22 cellular contexts compared by ENCODE assay signal in the genomic region with DNA sequence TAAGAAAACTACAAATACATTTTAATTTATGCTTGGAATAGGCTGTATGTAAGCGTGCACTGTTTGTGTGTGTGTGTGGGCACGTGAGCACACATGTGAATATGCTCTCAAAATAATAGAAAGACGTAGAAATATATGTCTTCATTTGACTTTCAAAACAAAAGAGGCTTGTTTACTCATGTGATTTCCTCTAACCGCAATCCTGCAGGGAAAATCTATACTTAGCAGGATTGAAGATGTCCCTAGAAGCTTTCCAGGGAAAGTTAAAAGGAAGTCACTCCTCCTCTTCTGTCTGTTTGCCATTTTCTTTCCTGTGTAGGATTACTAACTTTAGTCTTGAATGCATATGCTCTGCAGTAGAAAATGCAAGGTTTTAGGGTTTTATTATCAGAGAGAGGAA.
DNase-seq lines count a peak whose midpoint lies in the region; ATAC-seq and TF ChIP-seq lines count a peak whose summit lies in the region.
"Had no signal": no experiment of that assay in that cellular context is flagged by ENCODE, and none has a peak within 500 bp of the region (broad histone marks: within the 10 kb centered on the region; RNA-seq: fewer than 3 reads in every experiment).

No MANE protein-coding gene starts in this region.

- H3K27me3 ChIP-seq in GM23338 (ENCODE audit: insufficient read depth), result no peaks in the 10 kb centered on the region
- H3K27me3 ChIP-seq: MG63, SJSA1 had no signal

- H3K27me3 Mint-ChIP-seq in GM23338 (ENCODE audit: insufficient read depth, low read depth, poor library complexity) (peaks cover 2% of the 10 kb centered on the region), osteocyte (ENCODE audit: unreplicated experiment) (no peaks in the 10 kb centered on the region)
- H3K27me3 Mint-ChIP-seq: CD4-positive, alpha-beta memory T cell had no signal

- H3K36me3 ChIP-seq in GM23338 (ENCODE audit: insufficient read depth), result no peaks in the 10 kb centered on the region
- H3K36me3 ChIP-seq: MG63, SJSA1 had no signal

- H4K20me1 ChIP-seq in GM23338 (replicated peaks; ENCODE audit: insufficient read depth), result no peaks in the 10 kb centered on the region

- TF ChIP-seq CTCF in GM23338 (conservative IDR thresholded peaks at IDR 0.05; ENCODE audit: low read depth in 2 of 2) (no peak), osteocyte (IDR thresholded peaks at IDR 0.05) (no peak)

- no peaks in the 10 kb centered on the region for H3K9me2 ChIP-seq in GM23338 (ENCODE audit: insufficient read depth)

- H3K4me3 ChIP-seq in GM23338, result no peak overlapping the region
- H3K4me3 ChIP-seq: A549, MG63, SJSA1 had no signal

- H3K27ac ChIP-seq in GM23338 (ENCODE audit: low read depth), result no peak overlapping the region
- H3K27ac ChIP-seq: A549, SJSA1 had no signal

- H3K4me1 Mint-ChIP-seq in GM23338 (peaks cover 3% of the 10 kb centered on the region; the same call in 1 of the 3 replicates), osteocyte (ENCODE audit: unreplicated experiment) (peaks cover 14% of the 10 kb centered on the region)
- H3K4me1 Mint-ChIP-seq: CD4-positive, alpha-beta memory T cell had no signal

- ATAC-seq in GM23338, result no peak
- ATAC-seq in HG02973 (IDR thresholded peaks at IDR 0.05; ENCODE audit: unreplicated experiment), result no peak
- ATAC-seq: A549, PC-3, Right ventricle myocardium inferior had no signal

- H3K79me2 ChIP-seq in GM23338 (replicated peaks; ENCODE audit: insufficient read depth), result no peaks in the 10 kb centered on the region

- H3K4me1 ChIP-seq in GM23338 (ENCODE audit: insufficient read depth), result peaks cover 5% of the 10 kb centered on the region; the same call in 1 of the 2 replicates
- H3K4me1 ChIP-seq: A549, SJSA1 had no signal

- H2AFZ ChIP-seq in GM23338, result peak overlapping the region; percentile 72

- in situ Hi-C loops in SK-MEL-5 (cut with HindIII; ENCODE audit: low pct_unique_long_range_greater_than_20kb, low sequenced_read_pairs), result no loop called here

- DNase-seq in GM23338 (ENCODE audit: low spot score) (no peak), SK-MEL-5 (ENCODE audit: low read depth, low spot score) (peak; percentile 79), foreskin melanocyte (peak; percentile 74), osteocyte (ENCODE audit: extremely low spot score, unreplicated experiment) (no peak), COLO668 (lab: John Stamatoyannopoulos, UW; ENCODE audit: unreplicated experiment) (no peak), DMS53 (lab: John Stamatoyannopoulos, UW) (no peak)
- DNase-seq: C1 segment of cervical spinal cord; CD4-positive, alpha-beta memory T cell; DMS 273 treated with DMSO at 0.1 percent for 48 hours; DMS79 treated with DMSO at 0.1 percent for 48 hours; GF-D8; H7; KBM-7; MG63; NCI-H2029; NCI-H748 treated with DMSO at 0.1 percent for 48 hours; PC-3; T-helper 1 cell had no signal

- H3K9me3 Mint-ChIP-seq in GM23338 (no peaks in the 10 kb centered on the region), osteocyte (ENCODE audit: unreplicated experiment) (no peaks in the 10 kb centered on the region)

- H3K27ac Mint-ChIP-seq in GM23338, result no peak overlapping the region
- peak overlapping the region; percentile 62 for H3K27ac Mint-ChIP-seq in osteocyte (ENCODE audit: unreplicated experiment)
- H3K27ac Mint-ChIP-seq: CD4-positive, alpha-beta memory T cell had no signal

- H3K36me3 Mint-ChIP-seq in GM23338 (ENCODE audit: low read depth), result no peaks in the 10 kb centered on the region
- H3K36me3 Mint-ChIP-seq in osteocyte (ENCODE audit: unreplicated experiment), result no peaks in the 10 kb centered on the region
- H3K36me3 Mint-ChIP-seq: CD4-positive, alpha-beta memory T cell had no signal

- H3F3A ChIP-seq in GM23338 (replicated peaks; ENCODE audit: low read depth), result no peaks in the 10 kb centered on the region

- H3K4me3 Mint-ChIP-seq in GM23338 (no peak overlapping the region), osteocyte (ENCODE audit: unreplicated experiment) (no peak overlapping the region)
- H3K4me3 Mint-ChIP-seq: CD4-positive, alpha-beta memory T cell had no signal

- H3K4me2 ChIP-seq in GM23338, result no peak overlapping the region

TF ChIP-seq in GM23338, 12 proteins besides CTCF, POLR2A, EP300 and RAD21 (continues in another document):
- no peak for TF ChIP-seq ZNF331 (CRISPR knock-in tag; IDR thresholded peaks at IDR 0.05; ENCODE audit: low read depth)
- no peak for TF ChIP-seq POLR2AphosphoS5 (IDR thresholded peaks at IDR 0.05; ENCODE audit: low read depth)
- TF ChIP-seq STAT1 (IDR thresholded peaks at IDR 0.05; ENCODE audit: unreplicated experiment), result no peak
- TF ChIP-seq, protein P1, sequence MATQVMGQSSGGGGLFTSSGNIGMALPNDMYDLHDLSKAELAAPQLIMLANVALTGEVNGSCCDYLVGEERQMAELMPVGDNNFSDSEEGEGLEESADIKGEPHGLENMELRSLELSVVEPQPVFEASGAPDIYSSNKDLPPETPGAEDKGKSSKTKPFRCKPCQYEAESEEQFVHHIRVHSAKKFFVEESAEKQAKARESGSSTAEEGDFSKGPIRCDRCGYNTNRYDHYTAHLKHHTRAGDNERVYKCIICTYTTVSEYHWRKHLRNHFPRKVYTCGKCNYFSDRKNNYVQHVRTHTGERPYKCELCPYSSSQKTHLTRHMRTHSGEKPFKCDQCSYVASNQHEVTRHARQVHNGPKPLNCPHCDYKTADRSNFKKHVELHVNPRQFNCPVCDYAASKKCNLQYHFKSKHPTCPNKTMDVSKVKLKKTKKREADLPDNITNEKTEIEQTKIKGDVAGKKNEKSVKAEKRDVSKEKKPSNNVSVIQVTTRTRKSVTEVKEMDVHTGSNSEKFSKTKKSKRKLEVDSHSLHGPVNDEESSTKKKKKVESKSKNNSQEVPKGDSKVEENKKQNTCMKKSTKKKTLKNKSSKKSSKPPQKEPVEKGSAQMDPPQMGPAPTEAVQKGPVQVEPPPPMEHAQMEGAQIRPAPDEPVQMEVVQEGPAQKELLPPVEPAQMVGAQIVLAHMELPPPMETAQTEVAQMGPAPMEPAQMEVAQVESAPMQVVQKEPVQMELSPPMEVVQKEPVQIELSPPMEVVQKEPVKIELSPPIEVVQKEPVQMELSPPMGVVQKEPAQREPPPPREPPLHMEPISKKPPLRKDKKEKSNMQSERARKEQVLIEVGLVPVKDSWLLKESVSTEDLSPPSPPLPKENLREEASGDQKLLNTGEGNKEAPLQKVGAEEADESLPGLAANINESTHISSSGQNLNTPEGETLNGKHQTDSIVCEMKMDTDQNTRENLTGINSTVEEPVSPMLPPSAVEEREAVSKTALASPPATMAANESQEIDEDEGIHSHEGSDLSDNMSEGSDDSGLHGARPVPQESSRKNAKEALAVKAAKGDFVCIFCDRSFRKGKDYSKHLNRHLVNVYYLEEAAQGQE (IDR thresholded peaks at IDR 0.05; ENCODE audit: unreplicated experiment), result no peak
- no peak for TF ChIP-seq NANOG (IDR thresholded peaks at IDR 0.05; ENCODE audit: borderline replicate concordance)

Comparison
In these comparisons a context has a peak if more than half of its experiments do, and no peak if none do; other contexts are left out.
1. DNase-seq: peak in SK-MEL-5 (single experiment) and foreskin melanocyte (single experiment); none in GM23338 (single experiment), osteocyte (single experiment), COLO668 (single experiment) and DMS53 (single experiment).